In genomic region chr2:233085037-233085838, GRCh38 we compare ENCODE assay signal across 9 cellular contexts. TPM values are rescaled to one million over a fixed set of nuclear protein-coding genes. Genes with fewer than 3 reads are reported as not detected.
DNase-seq lines count a peak whose midpoint lies in the region; TF ChIP-seq lines count a peak whose summit lies in the region.
"Had no signal": no experiment of that assay in that cellular context is flagged by ENCODE, and none has a peak within 500 bp of the region (broad histone marks: within the 10 kb centered on the region; RNA-seq: fewer than 3 reads in every experiment).

No MANE protein-coding gene starts in this region.

- H3K36me3 Mint-ChIP-seq in MCF 10A (ENCODE audit: insufficient read depth, unreplicated experiment) = no peaks in the 10 kb centered on the region

- no peaks in the 10 kb centered on the region for H3K9me3 ChIP-seq in DOHH2 (ENCODE audit: control insufficient read depth, insufficient read depth, low read length)
- no peaks in the 10 kb centered on the region for H3K9me3 ChIP-seq in OCI-LY1 (ENCODE audit: low read length)

- DNase-seq in dorsolateral prefrontal cortex (peak in 2 of 10 donors; percentile 11 to 32), posterior vena cava (ENCODE audit: low spot score) (peak; percentile 23), NCI-H226 (no peak), NCI-H510A (lab: John Stamatoyannopoulos, UW) (no peak), MCF 10A (ENCODE audit: unreplicated experiment) (no peak), RPMI8226 (no peak)
- DNase-seq: NCI-H1105 had no signal

- peak overlapping the region; percentile 84 for H3K4me2 ChIP-seq in DOHH2 (ENCODE audit: low read length)
- H3K4me2 ChIP-seq in OCI-LY1 (ENCODE audit: low read length) = peak overlapping the region; percentile 57

- no peak overlapping the region for H3K4me3 Mint-ChIP-seq in MCF 10A (ENCODE audit: unreplicated experiment)

- H3K4me1 ChIP-seq in DOHH2 (ENCODE audit: control insufficient read depth, low read length) = peaks cover 86% of the 10 kb centered on the region
- peaks cover 75% of the 10 kb centered on the region for H3K4me1 ChIP-seq in OCI-LY1 (ENCODE audit: insufficient read depth, low read length, severe bottlenecking)

- peak overlapping the region; percentile 64 for H3K4me3 ChIP-seq in DOHH2 (ENCODE audit: low read length)
- no peak overlapping the region for H3K4me3 ChIP-seq in OCI-LY1 (ENCODE audit: low read depth, low read length, poor library complexity, severe bottlenecking)
- H3K4me3 ChIP-seq in dorsolateral prefrontal cortex = no peak overlapping the region

- peak overlapping the region; percentile 64; the same call in 1 of the 2 replicates for H3K9ac ChIP-seq in OCI-LY1 (ENCODE audit: low read length)

- H3K9me3 Mint-ChIP-seq in MCF 10A (ENCODE audit: unreplicated experiment) = no peaks in the 10 kb centered on the region

- no peak for TF ChIP-seq CTCF in DOHH2 (IDR thresholded peaks at IDR 0.05; ENCODE audit: low read depth, low read length, poor library complexity, severe bottlenecking)
- TF ChIP-seq CTCF in OCI-LY1 (IDR thresholded peaks at IDR 0.05; ENCODE audit: low read length) = no peak
- TF ChIP-seq CTCF in dorsolateral prefrontal cortex (IDR thresholded peaks at IDR 0.05 in 54 of 56, conservative IDR thresholded peaks at IDR 0.05 in 2 of 56; ENCODE audit: low read depth in 1 of 56, partially characterized antibody in 56 of 56) = no peak
- TF ChIP-seq CTCF in MCF 10A (IDR thresholded peaks at IDR 0.05; ENCODE audit: unreplicated experiment) = no peak

- H3K36me3 ChIP-seq in DOHH2 (ENCODE audit: control insufficient read depth, low read length) (peaks cover 71% of the 10 kb centered on the region), OCI-LY1 (ENCODE audit: insufficient read depth, low read length) (peaks cover 25% of the 10 kb centered on the region)

- H3F3A ChIP-seq in DOHH2 (ENCODE audit: control insufficient read depth, insufficient read depth) = peaks cover 33% of the 10 kb centered on the region
- H3F3A ChIP-seq in OCI-LY1 (ENCODE audit: insufficient read depth, low read length) = peaks cover 6% of the 10 kb centered on the region; the same call in 1 of the 2 replicates

- intact Hi-C loops in dorsolateral prefrontal cortex (cut with DNase I) (no loop called here), posterior vena cava (cut with DNase I) (no loop called here), MCF 10A (cut with micrococcal nuclease) (no loop called here)

- H3K27ac Mint-ChIP-seq in MCF 10A (ENCODE audit: low read depth, unreplicated experiment) = no peak overlapping the region

- H3K4me1 Mint-ChIP-seq in MCF 10A (ENCODE audit: insufficient read depth, unreplicated experiment) = peaks cover 4% of the 10 kb centered on the region

- no peaks in the 10 kb centered on the region for H3K9me2 ChIP-seq in DOHH2 (replicated peaks; ENCODE audit: control insufficient read depth, low read length)
- no peaks in the 10 kb centered on the region for H3K9me2 ChIP-seq in OCI-LY1 (ENCODE audit: low read depth, low read length)

- no peaks in the 10 kb centered on the region for H4K20me1 ChIP-seq in DOHH2 (ENCODE audit: control insufficient read depth, insufficient read depth, low read depth, low read length)
- no peaks in the 10 kb centered on the region for H4K20me1 ChIP-seq in OCI-LY1 (ENCODE audit: insufficient read depth, low read length)

- H3K27ac ChIP-seq in DOHH2 (ENCODE audit: low read depth, low read length) = peak overlapping the region; percentile 97
- H3K27ac ChIP-seq in OCI-LY1 (ENCODE audit: low read depth, low read length, poor library complexity, severe bottlenecking) = peak overlapping the region; percentile 95
- H3K27ac ChIP-seq in dorsolateral prefrontal cortex = peak overlapping the region in 50 of 59 donors; percentile 12 to 87 (median 70)

- CTCF ChIA-PET in MCF 10A (lab: Yijun Ruan, JAX) = no interaction called here

- H3K27me3 ChIP-seq in DOHH2 (ENCODE audit: control insufficient read depth, low read length) = no peaks in the 10 kb centered on the region
- H3K27me3 ChIP-seq in OCI-LY1 (ENCODE audit: insufficient read depth, low read length) = no peaks in the 10 kb centered on the region
- no peaks in the 10 kb centered on the region for H3K27me3 ChIP-seq in dorsolateral prefrontal cortex

- peaks cover 78% of the 10 kb centered on the region for H3K79me2 ChIP-seq in DOHH2 (ENCODE audit: control insufficient read depth, low read length)
- H3K79me2 ChIP-seq in OCI-LY1 (ENCODE audit: insufficient read depth, low read length) = no peaks in the 10 kb centered on the region

- H2AFZ ChIP-seq in OCI-LY1 (ENCODE audit: low read length) = no peak overlapping the region

- POLR2A ChIA-PET in MCF 10A (lab: Yijun Ruan, JAX) = interaction anchor here (0.6 kb wide), 1 partner anchor 26 kb away, joined by 4 read pairs; no protein-coding TSS in a partner anchor

- BruUV-seq in MCF 10A (replicated peaks; lab: Mats Ljungman, UMichigan) = no TSS peak

- H3K27me3 Mint-ChIP-seq in MCF 10A (ENCODE audit: insufficient read depth, unreplicated experiment) = no peaks in the 10 kb centered on the region

RNA-seq across cellular contexts. Expression of gene INPP5D, which starts 25.1 kb away (rescaled TPM):
- total RNA-seq in dorsolateral prefrontal cortex (10 to 100 TPM in 117 of 120 experiments, 1 to 10 TPM in 3; 5.0 to 38.5 (median 18.8) TPM), posterior vena cava (10 to 100 TPM; 14.0 to 19.9 TPM), MCF 10A (2022) (46.1 and 64.9 TPM in 2 replicates)

RNA-seq across cellular contexts. Expression of gene NEU2, which starts 52.8 kb away (rescaled TPM):
- not detected for total RNA-seq in dorsolateral prefrontal cortex
- total RNA-seq in posterior vena cava = not detected
- total RNA-seq in MCF 10A (2022) = not detected in 2 replicates
